8 cellular contexts compared by ENCODE assay signal in the genomic region with DNA sequence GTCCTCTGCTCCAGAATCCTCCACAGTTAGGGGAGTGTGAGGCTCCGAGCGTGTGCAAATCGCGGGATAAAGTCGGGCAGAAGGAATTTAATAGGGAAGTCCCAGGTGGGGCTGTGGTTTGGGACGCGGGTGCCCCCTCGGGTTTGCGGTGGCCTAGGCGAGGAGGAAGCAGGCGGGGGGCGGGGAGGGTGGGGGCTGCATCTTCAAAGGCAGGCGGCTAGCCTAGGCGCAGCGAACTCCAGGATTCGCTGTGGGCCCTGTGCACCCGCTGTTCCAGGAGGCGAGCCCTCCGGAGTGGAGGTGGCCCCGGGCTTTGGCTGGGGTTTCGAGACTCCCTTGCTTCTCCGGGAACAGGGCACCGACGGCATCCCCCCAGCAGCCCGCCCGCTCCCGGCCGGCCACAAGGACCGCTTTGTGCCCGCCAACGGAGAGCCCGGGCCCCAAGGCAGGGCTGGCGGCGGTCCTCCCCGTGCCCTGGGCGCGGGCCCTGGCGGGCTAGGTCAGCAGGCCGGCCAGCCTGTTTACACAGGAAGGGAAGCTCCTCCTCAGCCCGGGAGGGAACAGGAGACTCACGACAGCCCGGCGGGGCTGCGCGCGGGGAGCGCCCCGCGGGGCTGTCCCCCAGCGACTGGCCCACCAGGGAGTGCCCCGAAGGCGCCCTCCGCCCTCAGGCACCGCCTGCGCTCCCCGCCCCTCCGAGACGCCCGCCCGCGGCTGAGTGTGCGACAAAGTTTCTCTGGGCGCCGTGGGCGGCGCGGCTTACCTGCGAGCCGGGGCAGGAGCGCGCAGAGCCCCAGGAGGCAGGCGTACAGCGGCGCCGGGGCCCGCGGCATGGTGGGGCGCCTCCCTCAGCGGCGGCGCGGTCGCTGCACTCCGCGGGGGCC. TPM values are rescaled to one million over a fixed set of nuclear protein-coding genes. Genes with fewer than 3 reads are reported as not detected.
DNase-seq lines count a peak whose midpoint lies in the region; ATAC-seq, FAIRE-seq and TF ChIP-seq lines count a peak whose summit lies in the region.

No MANE protein-coding gene starts in this region.

- no peak overlapping the region for H2AFZ ChIP-seq in neural cell (ENCODE audit: low read depth, low read length)

- H3K4me1 Mint-ChIP-seq in activated T-cell treated with anti-CD3 and anti-CD28 coated beads, Interleukin-2, amount 50 U/mL, for 24 hours (ENCODE audit: low read depth): peaks cover 8% of the 10 kb centered on the region

- no peak overlapping the region for H3K27ac ChIP-seq in neural cell (ENCODE audit: low read length)
- peak overlapping the region; percentile 85 for H3K27ac ChIP-seq in upper lobe of right lung

- no peaks in the 10 kb centered on the region for H3K9me3 ChIP-seq in neural cell (ENCODE audit: low read length)
- no peaks in the 10 kb centered on the region for H3K9me3 ChIP-seq in upper lobe of right lung

- no peak for FAIRE-seq in D721Med (lab: Jason Lieb, UNC)

- TF ChIP-seq RAD21 in neural cell (conservative IDR thresholded peaks at IDR 0.05): no peak

- peaks cover 16% of the 10 kb centered on the region for H3K4me1 ChIP-seq in upper lobe of right lung

- H3K9ac ChIP-seq in neural cell (ENCODE audit: low read length): no peak overlapping the region

- no peak overlapping the region for H3K27ac Mint-ChIP-seq in activated T-cell treated with anti-CD3 and anti-CD28 coated beads, Interleukin-2, amount 50 U/mL, for 24 hours

- intact Hi-C loops in upper lobe of right lung (cut with DNase I): no loop called here

- no peak for TF ChIP-seq EP300 in neural cell (conservative IDR thresholded peaks at IDR 0.05; ENCODE audit: poor library complexity, severe bottlenecking)

- H4K20me1 ChIP-seq in neural cell (ENCODE audit: insufficient read depth): no peaks in the 10 kb centered on the region

- TF ChIP-seq CTCF in fibroblast of villous mesenchyme (IDR thresholded peaks at IDR 0.05; ENCODE audit: insufficient read depth, low read depth, low read length): no peak
- TF ChIP-seq CTCF in neural cell (IDR thresholded peaks at IDR 0.05; ENCODE audit: poor library complexity, severe bottlenecking): no peak
- TF ChIP-seq CTCF in upper lobe of right lung (IDR thresholded peaks at IDR 0.05): no peak
- TF ChIP-seq CTCF in D721Med (IDR thresholded peaks at IDR 0.05; ENCODE audit: insufficient read depth, missing control alignments): no peak

- H3F3A ChIP-seq in neural cell (ENCODE audit: insufficient read depth, low read length, poor library complexity, severe bottlenecking): no peaks in the 10 kb centered on the region

- H3K27me3 ChIP-seq in neural cell (ENCODE audit: insufficient read depth, low read depth, low read length): peaks cover 59% of the 10 kb centered on the region
- H3K27me3 ChIP-seq in upper lobe of right lung: no peaks in the 10 kb centered on the region

- peak; percentile 46 for ATAC-seq in GM21529 (IDR thresholded peaks at IDR 0.05; ENCODE audit: unreplicated experiment)
- ATAC-seq in upper lobe of right lung: peak; percentile 76

- DNase-seq in Daoy (ENCODE audit: low read depth) (peak; percentile 73), LoVo (ENCODE audit: low spot score) (peak; percentile 55), fibroblast of villous mesenchyme (ENCODE audit: low read depth) (peak; percentile 72), upper lobe of right lung (peak; percentile 81), D721Med (ENCODE audit: insufficient read length, low spot score) (no peak)
- peak; percentile 61 for DNase-seq in activated T-cell treated with anti-CD3 and anti-CD28 coated beads, Interleukin-2, amount 50 U/mL, for 24 hours

- H3K4me3 ChIP-seq in fibroblast of villous mesenchyme (ENCODE audit: low read depth, low read length) (peak overlapping the region; percentile 73), neural cell (ENCODE audit: low read length) (peak overlapping the region; percentile 63), upper lobe of right lung (peak overlapping the region; percentile 81)

- H3K9me2 ChIP-seq in neural cell (ENCODE audit: insufficient read depth, low read length): no peaks in the 10 kb centered on the region

- H3K36me3 Mint-ChIP-seq in activated T-cell treated with anti-CD3 and anti-CD28 coated beads, Interleukin-2, amount 50 U/mL, for 24 hours (ENCODE audit: low read depth): no peaks in the 10 kb centered on the region

- H3K4me2 ChIP-seq in neural cell (ENCODE audit: low read length): no peak overlapping the region

- H3K27me3 Mint-ChIP-seq in activated T-cell treated with anti-CD3 and anti-CD28 coated beads, Interleukin-2, amount 50 U/mL, for 24 hours: peaks cover 63% of the 10 kb centered on the region

- H3K9me3 Mint-ChIP-seq in activated T-cell treated with anti-CD3 and anti-CD28 coated beads, Interleukin-2, amount 50 U/mL, for 24 hours: no peaks in the 10 kb centered on the region

- H3K79me2 ChIP-seq in neural cell (replicated peaks; ENCODE audit: insufficient read depth, low read length): no peaks in the 10 kb centered on the region

- no peaks in the 10 kb centered on the region for H3K36me3 ChIP-seq in neural cell (ENCODE audit: insufficient read depth, low read length)
- H3K36me3 ChIP-seq in upper lobe of right lung: no peaks in the 10 kb centered on the region

- peak overlapping the region; percentile 41 for H3K4me3 Mint-ChIP-seq in activated T-cell treated with anti-CD3 and anti-CD28 coated beads, Interleukin-2, amount 50 U/mL, for 24 hours

TF ChIP-seq in neural cell, 6 proteins besides CTCF, POLR2A, EP300 and RAD21:
- TF ChIP-seq TAF1 (IDR thresholded peaks at IDR 0.05; ENCODE audit: low read depth) (no peak), MXI1 (conservative IDR thresholded peaks at IDR 0.05; ENCODE audit: poor library complexity, severe bottlenecking) (no peak), POLR2AphosphoS5 (IDR thresholded peaks at IDR 0.05) (no peak)
- TF ChIP-seq, protein P1, sequence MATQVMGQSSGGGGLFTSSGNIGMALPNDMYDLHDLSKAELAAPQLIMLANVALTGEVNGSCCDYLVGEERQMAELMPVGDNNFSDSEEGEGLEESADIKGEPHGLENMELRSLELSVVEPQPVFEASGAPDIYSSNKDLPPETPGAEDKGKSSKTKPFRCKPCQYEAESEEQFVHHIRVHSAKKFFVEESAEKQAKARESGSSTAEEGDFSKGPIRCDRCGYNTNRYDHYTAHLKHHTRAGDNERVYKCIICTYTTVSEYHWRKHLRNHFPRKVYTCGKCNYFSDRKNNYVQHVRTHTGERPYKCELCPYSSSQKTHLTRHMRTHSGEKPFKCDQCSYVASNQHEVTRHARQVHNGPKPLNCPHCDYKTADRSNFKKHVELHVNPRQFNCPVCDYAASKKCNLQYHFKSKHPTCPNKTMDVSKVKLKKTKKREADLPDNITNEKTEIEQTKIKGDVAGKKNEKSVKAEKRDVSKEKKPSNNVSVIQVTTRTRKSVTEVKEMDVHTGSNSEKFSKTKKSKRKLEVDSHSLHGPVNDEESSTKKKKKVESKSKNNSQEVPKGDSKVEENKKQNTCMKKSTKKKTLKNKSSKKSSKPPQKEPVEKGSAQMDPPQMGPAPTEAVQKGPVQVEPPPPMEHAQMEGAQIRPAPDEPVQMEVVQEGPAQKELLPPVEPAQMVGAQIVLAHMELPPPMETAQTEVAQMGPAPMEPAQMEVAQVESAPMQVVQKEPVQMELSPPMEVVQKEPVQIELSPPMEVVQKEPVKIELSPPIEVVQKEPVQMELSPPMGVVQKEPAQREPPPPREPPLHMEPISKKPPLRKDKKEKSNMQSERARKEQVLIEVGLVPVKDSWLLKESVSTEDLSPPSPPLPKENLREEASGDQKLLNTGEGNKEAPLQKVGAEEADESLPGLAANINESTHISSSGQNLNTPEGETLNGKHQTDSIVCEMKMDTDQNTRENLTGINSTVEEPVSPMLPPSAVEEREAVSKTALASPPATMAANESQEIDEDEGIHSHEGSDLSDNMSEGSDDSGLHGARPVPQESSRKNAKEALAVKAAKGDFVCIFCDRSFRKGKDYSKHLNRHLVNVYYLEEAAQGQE (IDR thresholded peaks at IDR 0.05; ENCODE audit: borderline replicate concordance): no peak

RNA-seq across cellular contexts. Expression of gene ITGB5, which starts 0.8 kb away (rescaled TPM):
- 129 and 170 TPM in 2 replicates for total RNA-seq in Daoy (2014; rRNA removed; shearing (Covaris generic))
- total RNA-seq in fibroblast of villous mesenchyme (229 and 231 TPM in 2 replicates), upper lobe of right lung (95.1 TPM)
- 0.48 and 1.2 TPM in 2 replicates for polyA plus RNA-seq in neural cell
- 3.1 and 5.8 TPM in 2 replicates for polyA minus RNA-seq in neural cell

RNA-seq across cellular contexts. Expression of gene MUC13, which starts 48.1 kb away (rescaled TPM):
- 0.11 TPM in 1 of 2 replicates, not detected in the other for total RNA-seq in Daoy (2014; rRNA removed; shearing (Covaris generic))
- 0.32 TPM in 1 of 2 replicates, not detected in the other for total RNA-seq in fibroblast of villous mesenchyme
- not detected in 2 replicates for polyA plus RNA-seq in neural cell
- not detected in 2 replicates for polyA minus RNA-seq in neural cell
- not detected for total RNA-seq in upper lobe of right lung
